In the genomic region with DNA sequence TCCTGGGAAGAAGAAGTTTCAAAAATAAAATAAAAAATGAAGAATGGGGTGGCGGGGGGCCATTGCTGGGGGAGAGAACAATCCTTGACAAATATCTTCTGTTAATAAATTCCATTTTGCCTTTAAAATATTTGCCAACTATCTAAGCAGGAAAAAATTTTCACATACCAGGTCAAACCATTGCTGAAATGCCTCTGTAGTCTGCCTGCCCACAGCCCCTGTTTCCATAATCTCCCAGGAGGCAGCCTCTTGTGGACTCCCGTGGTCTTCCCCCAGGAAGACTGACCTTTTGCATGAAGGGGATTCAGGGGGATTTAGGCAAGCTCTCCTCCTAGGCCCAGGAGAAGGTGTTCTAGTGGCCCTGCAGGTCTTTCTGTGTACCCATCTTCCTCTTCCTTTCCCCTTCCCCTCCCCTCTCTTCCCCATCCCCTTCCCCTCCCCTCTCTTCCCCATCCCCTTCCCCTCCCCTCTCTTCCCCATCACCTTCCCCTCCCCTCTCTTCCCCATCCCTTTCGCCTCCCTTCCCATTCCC, we compare ENCODE assay signal across 16 cellular contexts.
"Had no signal": no experiment of that assay in that cellular context is flagged by ENCODE, and none has a peak within 500 bp of the region (broad histone marks: within the 10 kb centered on the region; RNA-seq: fewer than 3 reads in every experiment).

No MANE protein-coding gene starts in this region.

- H3K27me3 ChIP-seq: gastrocnemius medialis, neutrophil, sigmoid colon, thyroid gland had no signal

- H3K4me3 ChIP-seq: gastrocnemius medialis, sigmoid colon, thyroid gland had no signal

- ATAC-seq: activated CD4-positive, CD25-positive, alpha-beta regulatory T cell treated with anti-CD3 and anti-CD28 coated beads, Interleukin-2, amount 50 U/mL, for 24 hours; activated T-cell treated with anti-CD3 and anti-CD28 coated beads, Interleukin-2, amount 50 U/mL, for 4 hours; gastrocnemius medialis; natural killer cell treated with Interleukin-12 subunit alpha and Interleukin-12 subunit beta and Interleukin-15 and Interleukin-18, amount 100 ng/mL, for 72 hours; stimulated activated naive B cell treated with anti-CD40 and anti-IgM and Interleukin-4, amounts not matched to agents 10 μg/mL and 1 μg/mL and 100 μg/mL, for 72 hours had no signal

- H3K79me2 ChIP-seq: parathyroid adenoma had no signal

- H3K4me1 ChIP-seq: parathyroid adenoma had no signal

- H3K9me3 ChIP-seq: gastrocnemius medialis, neutrophil, sigmoid colon, thyroid gland had no signal

- DNase-seq: activated CD4-positive, alpha-beta T cell treated with anti-CD3 and anti-CD28 coated beads, Interleukin-2, amount 50 U/mL, for 1 hour; activated CD8-positive, alpha-beta memory T cell treated with anti-CD3 and anti-CD28 coated beads, Interleukin-2, amount 50 U/mL, for 4 hours; activated naive CD4-positive, alpha-beta T cell treated with anti-CD3 and anti-CD28 coated beads, Interleukin-2, amount 50 U/mL, for 16 hours; activated T-cell treated with anti-CD3 and anti-CD28 coated beads, Interleukin-2, amount 50 U/mL, for 4 hours; caudate nucleus; cortex of kidney; gastrocnemius medialis; immature natural killer cell; mesendoderm; sigmoid colon; stimulated activated naive B cell treated with anti-CD40 and anti-IgM and Interleukin-4, amounts not matched to agents 10 μg/mL and 1 μg/mL and 100 μg/mL, for 72 hours; thyroid gland had no signal

- H3K9ac ChIP-seq: parathyroid adenoma had no signal

- H2AFZ ChIP-seq: parathyroid adenoma had no signal

- H3K27ac ChIP-seq: gastrocnemius medialis, neutrophil, parathyroid adenoma had no signal

- H3K36me3 ChIP-seq: gastrocnemius medialis, neutrophil, sigmoid colon, thyroid gland had no signal
